29 cellular contexts compared by ENCODE assay signal in the genomic region with DNA sequence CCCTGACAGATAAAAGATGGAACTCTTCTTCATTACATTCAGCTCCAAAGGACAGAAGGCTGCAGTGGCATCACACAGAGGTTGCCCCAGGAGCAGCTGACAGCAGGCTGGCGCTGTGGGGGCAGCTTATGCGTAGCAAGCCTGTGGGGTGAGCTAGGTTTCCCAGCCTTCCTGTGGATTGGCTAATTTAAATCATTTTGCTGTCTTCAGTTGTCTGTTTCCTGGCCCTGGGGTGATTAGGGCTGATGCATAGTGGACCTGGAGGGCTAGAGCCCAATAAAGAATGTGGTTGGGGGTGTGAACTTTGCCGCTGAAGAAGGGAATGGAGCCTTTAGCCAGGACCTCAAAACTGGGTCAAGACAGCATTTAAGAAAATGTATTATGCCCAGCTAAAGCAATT.
"Had no signal": no experiment of that assay in that cellular context is flagged by ENCODE, and none has a peak within 500 bp of the region (broad histone marks: within the 10 kb centered on the region; RNA-seq: fewer than 3 reads in every experiment).

No MANE protein-coding gene starts in this region.

- H3K9ac ChIP-seq: SK-N-SH had no signal

- H3K4me1 ChIP-seq: Peyer's patch, SJSA1 had no signal

- H3K27me3 ChIP-seq: MG63, Peyer's patch, SJSA1 had no signal

- H3K4me2 ChIP-seq: SK-N-SH had no signal

- H3K4me3 ChIP-seq: MG63, Peyer's patch, SJSA1 had no signal

- H3K36me3 ChIP-seq: MG63, Peyer's patch, SJSA1 had no signal

- H3K9me3 ChIP-seq: MG63, Peyer's patch, SK-N-SH had no signal

- DNase-seq: Kasumi-1, KBM-7, MG63, NCI-H1048, NCI-H1092 treated with DMSO at 0.1 percent for 48 hours, NCI-H1105 treated with DMSO at 0.1 percent for 48 hours, NCI-H1436, NCI-H146, NCI-H1694, NCI-H187, NCI-H1930, NCI-H2029 treated with DMSO at 0.1 percent for 48 hours, NCI-H2081 treated with DMSO at 0.1 percent for 48 hours, NCI-H2107, NCI-H2171, NCI-H446 treated with DMSO at 0.1 percent for 48 hours, NCI-H510A, NCI-H526, NCI-H69, NCI-H748 treated with DMSO at 0.1 percent for 48 hours, NCI-H82, OCI-M1, PC-3, Peyer's patch, Right ventricle myocardium superior, RPMI8226, SHP77 treated with DMSO at 0.1 percent for 48 hours, SK-N-SH had no signal

- H3K27ac ChIP-seq: Peyer's patch, SJSA1 had no signal
